In genomic region chr10:87092861-87093460, GRCh38 we compare ENCODE assay signal across 1 cellular context.
TF ChIP-seq lines count a peak whose summit lies in the region.

No MANE protein-coding gene starts in this region.

TF ChIP-seq in HepG2, 621 proteins besides CTCF, POLR2A, EP300 and RAD21 (continued from another document and continues in another):
- TF ChIP-seq ZNF644 (CRISPR knock-in tag; IDR thresholded peaks at IDR 0.05; ENCODE audit: low read depth) (no peak), ARID3A (IDR thresholded peaks at IDR 0.05; ENCODE audit: low read depth, low read length) (peak; percentile 64), ZNF768 (CRISPR knock-in tag; IDR thresholded peaks at IDR 0.05) (no peak), MTERF4 (CRISPR knock-in tag; IDR thresholded peaks at IDR 0.05) (no peak), HIC2 (CRISPR knock-in tag; IDR thresholded peaks at IDR 0.05; ENCODE audit: low read depth) (no peak), SSRP1 (CRISPR knock-in tag; IDR thresholded peaks at IDR 0.05) (no peak), ZMYM2 (CRISPR knock-in tag; IDR thresholded peaks at IDR 0.05) (no peak), CERS6 (CRISPR knock-in tag; IDR thresholded peaks at IDR 0.05) (no peak), NCOR1 (IDR thresholded peaks at IDR 0.05; ENCODE audit: borderline replicate concordance, low read length) (peak; percentile 62; the same call in 1 of the 2 replicates), HES4 (CRISPR knock-in tag; IDR thresholded peaks at IDR 0.05; ENCODE audit: borderline replicate concordance) (no peak), NFIC (IDR thresholded peaks at IDR 0.05; ENCODE audit: low read length) (peak; percentile 71), ZNF737 (CRISPR knock-in tag; IDR thresholded peaks at IDR 0.05; ENCODE audit: borderline replicate concordance) (no peak), ZNF17 (CRISPR knock-in tag; IDR thresholded peaks at IDR 0.05) (no peak), NR3C1 (CRISPR knock-in tag; IDR thresholded peaks at IDR 0.05) (no peak), PLRG1 (conservative IDR thresholded peaks at IDR 0.05) (no peak), TFDP2 (CRISPR knock-in tag; IDR thresholded peaks at IDR 0.05) (no peak; the same call in 1 of the 2 replicates), ZNF558 (CRISPR knock-in tag; IDR thresholded peaks at IDR 0.05; ENCODE audit: borderline replicate concordance) (peak; percentile 51; the same call in 1 of the 2 replicates), HDAC1 (CRISPR knock-in tag; IDR thresholded peaks at IDR 0.05) (peak; percentile 47), BATF2 (CRISPR knock-in tag; IDR thresholded peaks at IDR 0.05) (no peak), KDM2A (CRISPR knock-in tag; IDR thresholded peaks at IDR 0.05; ENCODE audit: borderline replicate concordance, low read depth) (no peak), FOXA3 (CRISPR knock-in tag; IDR thresholded peaks at IDR 0.05) (peak; percentile 83), PHF21A (CRISPR knock-in tag; IDR thresholded peaks at IDR 0.05) (peak; percentile 84), ZNF276 (CRISPR knock-in tag; IDR thresholded peaks at IDR 0.05; ENCODE audit: low read depth) (no peak), SMAD9 (CRISPR knock-in tag; IDR thresholded peaks at IDR 0.05) (no peak), IKZF4 (CRISPR knock-in tag; IDR thresholded peaks at IDR 0.05; ENCODE audit: borderline replicate concordance, low read depth, not compliant biosample characterization) (no peak), RCOR2 (CRISPR knock-in tag; IDR thresholded peaks at IDR 0.05) (0 out of 2 replicates have a peak, but pooled peaks have one; percentile 16), NFYC (CRISPR knock-in tag; IDR thresholded peaks at IDR 0.05) (no peak), ZNF274 (CRISPR knock-in tag; IDR thresholded peaks at IDR 0.05) (no peak), PLSCR1 (CRISPR knock-in tag; IDR thresholded peaks at IDR 0.05; ENCODE audit: borderline replicate concordance) (no peak), SNAPC2 (CRISPR knock-in tag; IDR thresholded peaks at IDR 0.05) (no peak), TEAD3 (CRISPR knock-in tag; optimal IDR thresholded peaks at IDR 0.05; ENCODE audit: borderline replicate concordance) (peak; percentile 5), NFATC3 (CRISPR knock-in tag; IDR thresholded peaks at IDR 0.05) (no peak), ZBTB7A (CRISPR knock-in tag; IDR thresholded peaks at IDR 0.05) (no peak), HNF4A (CRISPR knock-in tag; IDR thresholded peaks at IDR 0.05) (peak; percentile 61), RXRB (CRISPR knock-in tag; IDR thresholded peaks at IDR 0.05; ENCODE audit: borderline replicate concordance) (peak; percentile 68), ZNF282 (IDR thresholded peaks at IDR 0.05; ENCODE audit: partially characterized antibody) (no peak), ZSCAN21 (CRISPR knock-in tag; IDR thresholded peaks at IDR 0.05; ENCODE audit: borderline replicate concordance) (0 out of 2 replicates have a peak, but pooled peaks have one; percentile 35), HDAC2 (CRISPR knock-in tag; IDR thresholded peaks at IDR 0.05) (no peak), SIX4 (CRISPR knock-in tag; IDR thresholded peaks at IDR 0.05) (no peak), ZNF124 (CRISPR knock-in tag; IDR thresholded peaks at IDR 0.05) (no peak), FOXP4 (CRISPR knock-in tag; IDR thresholded peaks at IDR 0.05) (peak; percentile 93), ZBTB49 (CRISPR knock-in tag; IDR thresholded peaks at IDR 0.05; ENCODE audit: borderline replicate concordance) (no peak), ZNF687 (CRISPR knock-in tag; IDR thresholded peaks at IDR 0.05) (no peak), HOXA3 (CRISPR knock-in tag; IDR thresholded peaks at IDR 0.05) (no peak), EZH2 (conservative IDR thresholded peaks at IDR 0.05; ENCODE audit: low read depth, low read length) (no peak), BRD4 (CRISPR knock-in tag; IDR thresholded peaks at IDR 0.05) (no peak), ZSCAN12 (CRISPR knock-in tag; IDR thresholded peaks at IDR 0.05) (0 out of 2 replicates have a peak, but pooled peaks have one; percentile 56), POLR2AphosphoS5 (IDR thresholded peaks at IDR 0.05; ENCODE audit: low read depth, low read length) (peak; percentile 87)
